ENCODE assay signal across 38 cellular contexts in genomic region chr17:57794841-57795240, GRCh38. TPM values are rescaled to one million over a fixed set of nuclear protein-coding genes. Genes with fewer than 3 reads are reported as not detected.
"Had no signal": no experiment of that assay in that cellular context is flagged by ENCODE, and none has a peak within 500 bp of the region (broad histone marks: within the 10 kb centered on the region; RNA-seq: fewer than 3 reads in every experiment).

No MANE protein-coding gene starts in this region.

- H3K9me3 ChIP-seq: colonic mucosa, esophagus squamous epithelium, gastroesophageal sphincter, heart right ventricle had no signal

- H3K4me3 Mint-ChIP-seq: activated B cell treated with CpG ODN at 0.5 μM for 24 hours; activated CD8-positive, alpha-beta T cell treated with anti-CD3 and anti-CD28 coated beads for 36 hours; activated naive CD8-positive, alpha-beta T cell; activated T-cell treated with anti-CD3 and anti-CD28 coated beads, Interleukin-2, amount 50 U/mL, for 4 hours; activated T-helper 17 cell treated with anti-CD3 and anti-CD28 coated beads, Interleukin-2, amount 50 U/mL, for 72 hours; T-helper 17 cell; T-helper 2 cell treated with Interferon-gamma antibody and Interleukin-4, amounts not matched to agents 5 μg/mL and 100 μg/mL, for 36 hours had no signal

- H3K27ac ChIP-seq: colonic mucosa, epithelial cell of prostate, esophagus squamous epithelium, gastroesophageal sphincter, heart right ventricle, WERI-Rb-1 had no signal

- H3K4me3 ChIP-seq: colonic mucosa, esophagus squamous epithelium, gastroesophageal sphincter, heart right ventricle had no signal

- H3K4me1 Mint-ChIP-seq: activated B cell treated with CpG ODN at 0.5 μM for 24 hours had no signal

- H3K27ac Mint-ChIP-seq: activated B cell treated with CpG ODN at 0.5 μM for 24 hours; activated CD8-positive, alpha-beta T cell treated with anti-CD3 and anti-CD28 coated beads for 36 hours; activated naive CD8-positive, alpha-beta T cell; activated T-helper 17 cell treated with anti-CD3 and anti-CD28 coated beads, Interleukin-2, amount 50 U/mL, for 72 hours; T-helper 17 cell; T-helper 2 cell treated with Interferon-gamma antibody and Interleukin-4, amounts not matched to agents 5 μg/mL and 100 μg/mL, for 36 hours had no signal

- FAIRE-seq: astrocyte, endometrium, endothelial cell of umbilical vein had no signal

- H3K27me3 ChIP-seq: colonic mucosa, gastroesophageal sphincter had no signal

- H3K36me3 Mint-ChIP-seq: activated naive CD8-positive, alpha-beta T cell had no signal

- DNase-seq: activated B cell treated with CpG ODN at 0.5 μM for 24 hours; activated CD4-positive, alpha-beta T cell treated with anti-CD3 and anti-CD28 coated beads for 48 hours; activated CD4-positive, alpha-beta T cell treated with anti-CD3 and anti-CD28 coated beads, Interleukin-2, amount 50 U/mL, for 1 hour; activated CD4-positive, alpha-beta T cell treated with anti-CD3 and anti-CD28 coated beads, Interleukin-2, amount 50 U/mL, for 48 hours; activated CD8-positive, alpha-beta memory T cell treated with anti-CD3 and anti-CD28 coated beads for 24 hours; activated CD8-positive, alpha-beta T cell treated with anti-CD3 and anti-CD28 coated beads for 36 hours; activated effector memory CD4-positive, alpha-beta T cell treated with Interleukin-2 at 50 U/mL for 16 hours; activated gamma-delta T cell treated with Interleukin-2 at 50 U/mL for 16 hours; activated naive CD4-positive, alpha-beta T cell treated with anti-CD3 and anti-CD28 coated beads, Interleukin-2, amount 50 U/mL, for 16 hours; activated naive CD4-positive, alpha-beta T cell treated with Interleukin-2 at 50 U/mL for 16 hours; activated T-cell treated with anti-CD3 and anti-CD28 coated beads, Interleukin-2, amount 50 U/mL, for 4 hours; amniotic stem cell; anterior cingulate cortex; caudate nucleus; cerebellar nuclear complex; colonic mucosa; effector CD8-positive, alpha-beta T cell; esophagus squamous epithelium; foreskin melanocyte; heart right ventricle; T-helper 17 cell; T1000; WERI-Rb-1 had no signal

- H3K9me3 Mint-ChIP-seq: activated B cell treated with CpG ODN at 0.5 μM for 24 hours; activated CD8-positive, alpha-beta T cell treated with anti-CD3 and anti-CD28 coated beads for 36 hours; activated T-cell treated with anti-CD3 and anti-CD28 coated beads, Interleukin-2, amount 50 U/mL, for 4 hours; activated T-helper 17 cell treated with anti-CD3 and anti-CD28 coated beads, Interleukin-2, amount 50 U/mL, for 72 hours had no signal

- ATAC-seq: activated CD4-positive, CD25-positive, alpha-beta regulatory T cell treated with anti-CD3 and anti-CD28 coated beads, Interleukin-2, amount 50 U/mL, for 24 hours; activated CD8-positive, alpha-beta T cell treated with anti-CD3 and anti-CD28 coated beads for 36 hours; activated T-cell treated with anti-CD3 and anti-CD28 coated beads, Interleukin-2, amount 50 U/mL, for 4 hours; activated T-helper 17 cell treated with anti-CD3 and anti-CD28 coated beads, Interleukin-2, amount 50 U/mL, for 72 hours; gastroesophageal sphincter; heart right ventricle; T-helper 17 cell had no signal

- H3K4me1 ChIP-seq: colonic mucosa, esophagus squamous epithelium, gastroesophageal sphincter, heart right ventricle had no signal

- H3K36me3 ChIP-seq: colonic mucosa, esophagus squamous epithelium, gastroesophageal sphincter, heart right ventricle, WERI-Rb-1 had no signal

RNA-seq across cellular contexts. Expression of gene CCDC182, which starts 49.7 kb away (rescaled TPM):
- total RNA-seq: activated B cell treated with CpG ODN at 0.5 μM for 24 hours; activated CD8-positive, alpha-beta T cell treated with anti-CD3 and anti-CD28 coated beads for 36 hours; activated T-cell treated with anti-CD3 and anti-CD28 coated beads, Interleukin-2, amount 50 U/mL, for 4 hours; activated T-helper 17 cell treated with anti-CD3 and anti-CD28 coated beads, Interleukin-2, amount 50 U/mL, for 72 hours; astrocyte; colonic mucosa; dermis microvascular lymphatic vessel endothelial cell; endothelial cell of umbilical vein; esophagus squamous epithelium; fibroblast of lung; fibroblast of villous mesenchyme; gastroesophageal sphincter; glomerular endothelial cell; heart right ventricle; T-helper 17 cell had no signal
- polyA plus RNA-seq: adipose tissue, endothelial cell of umbilical vein, esophagus, fibroblast of lung, heart right ventricle had no signal
